In the genomic region with DNA sequence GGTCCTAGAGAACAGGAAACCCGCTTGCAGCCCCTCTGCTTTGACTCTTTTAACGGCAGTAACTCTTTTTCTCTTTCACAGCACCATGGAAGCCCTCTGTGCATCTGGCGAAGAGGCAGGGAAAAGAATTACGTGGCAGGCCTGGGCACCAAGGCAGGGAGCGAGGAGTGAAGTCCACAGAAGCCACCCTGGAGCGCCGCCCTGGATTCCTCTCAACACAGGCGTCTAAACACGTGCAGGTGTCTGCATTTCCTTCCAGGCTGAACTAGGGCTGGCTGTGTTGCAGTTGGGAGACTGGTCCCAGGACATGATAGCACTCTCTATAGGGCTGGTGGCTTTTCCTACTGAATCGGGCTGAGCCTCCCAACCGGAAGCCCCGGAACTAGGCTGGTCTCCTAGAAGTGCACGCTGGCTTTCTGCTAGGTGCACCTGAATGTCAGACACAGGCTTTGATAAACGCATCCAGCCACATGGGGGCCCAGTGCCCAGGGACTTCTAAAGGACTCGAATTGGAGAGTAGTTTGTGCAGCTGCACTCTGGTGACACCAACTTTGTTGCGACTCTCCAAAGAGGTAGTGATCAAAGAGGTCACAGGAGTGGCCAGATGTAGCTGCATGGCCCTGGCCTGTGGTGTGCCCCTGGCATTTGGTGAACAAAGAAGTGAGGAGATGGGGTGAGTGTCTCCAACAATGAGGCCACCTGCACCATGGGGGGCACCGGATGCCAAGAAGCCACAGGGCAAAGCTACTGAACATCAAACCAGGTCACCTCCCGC, we compare ENCODE assay signal across 28 cellular contexts. TPM values are rescaled to one million over a fixed set of nuclear protein-coding genes. Genes with fewer than 3 reads are reported as not detected.
DNase-seq lines count a peak whose midpoint lies in the region; ATAC-seq, FAIRE-seq and TF ChIP-seq lines count a peak whose summit lies in the region.
"Had no signal": no experiment of that assay in that cellular context is flagged by ENCODE, and none has a peak within 500 bp of the region (broad histone marks: within the 10 kb centered on the region; RNA-seq: fewer than 3 reads in every experiment).

No MANE protein-coding gene starts in this region.

- H3K27ac ChIP-seq in KOPT-K1 (ENCODE audit: low read depth, low read length, poor library complexity, severe bottlenecking), result peak overlapping the region; percentile 99
- H3K27ac ChIP-seq in K562 (ENCODE audit: extremely low read depth, low read depth, low read length), result no peak overlapping the region
- H3K27ac ChIP-seq in sigmoid colon, result no peak overlapping the region
- no peak overlapping the region for H3K27ac ChIP-seq in spleen
- H3K27ac ChIP-seq: left ventricle myocardium inferior, tibial artery had no signal

- TF ChIP-seq CTCF in K562 (IDR thresholded peaks at IDR 0.05 in 2 of 3, conservative IDR thresholded peaks at IDR 0.05 in 1 of 3; ENCODE audit: insufficient read depth in 2 of 3, low read depth in 1 of 3, low read length in 3 of 3) (peak in 1 of 3 experiments; percentile 15; a peak in 1 of 6 replicates), sigmoid colon (IDR thresholded peaks at IDR 0.05) (no peak), spleen (IDR thresholded peaks at IDR 0.05 in 8 of 11, conservative IDR thresholded peaks at IDR 0.05 in 3 of 11) (no peak)

- H3K9me3 ChIP-seq in KOPT-K1 (ENCODE audit: insufficient read depth, low read length, poor library complexity, severe bottlenecking) (no peaks in the 10 kb centered on the region), K562 (replicated peaks; ENCODE audit: control insufficient read depth, insufficient read depth, low read depth, low read length) (no peaks in the 10 kb centered on the region), sigmoid colon (no peaks in the 10 kb centered on the region), spleen (no peaks in the 10 kb centered on the region)
- H3K9me3 ChIP-seq: left ventricle myocardium inferior, tibial artery had no signal

- in situ Hi-C loops in K562 (cut with MboI), result no loop called here

- TF ChIP-seq EP300 in K562 (IDR thresholded peaks at IDR 0.05; ENCODE audit: low read length) (no peak), sigmoid colon (IDR thresholded peaks at IDR 0.05) (no peak)

- intact Hi-C loops in K562 (cut with micrococcal nuclease) (no loop called here), sigmoid colon (cut with DNase I) (no loop called here), spleen (cut with DNase I; ENCODE audit: low total_unique reads) (no loop called here)

- POLR2A ChIA-PET in K562 (lab: Yijun Ruan, JAX), result no interaction called here

- BruUV-seq in K562 (replicated peaks; lab: Mats Ljungman, UMichigan), result no TSS peak

- FAIRE-seq in K562 (lab: Jason Lieb, UNC), result no peak
- FAIRE-seq: GM12891, TTC549 had no signal

- H3K4me2 ChIP-seq in K562 (ENCODE audit: insufficient read depth, low read length), result no peak overlapping the region

- peak; percentile 6 for DNase-seq in NCI-H82 (lab: John Stamatoyannopoulos, UW)
- DNase-seq in NCI-H82 treated with DMSO at 0.1 percent for 48 hours (lab: John Stamatoyannopoulos, UW; ENCODE audit: unreplicated experiment), result no peak
- no peak for DNase-seq in K562 (ENCODE audit: extremely low read depth in 1 of 4, low spot score in 3 of 4)
- DNase-seq in sigmoid colon, result peak; percentile 35
- no peak for DNase-seq in spleen
- DNase-seq in NCI-H187 treated with DMSO at 0.1 percent for 48 hours (lab: John Stamatoyannopoulos, UW), result no peak
- DNase-seq: activated CD8-positive, alpha-beta memory T cell treated with anti-CD3 and anti-CD28 coated beads, Interleukin-2, amount 10 ng/mL, durations not matched to agents 7 days and 5 days; AML-193; cerebellar nuclear complex; erythroblast; foreskin fibroblast; left ventricle myocardium inferior; midbrain; NCI-H1092 treated with DMSO at 0.1 percent for 48 hours; NCI-H2107; NCI-H524 treated with DMSO at 0.1 percent for 48 hours; OCI-M1; posterior cingulate gyrus; SIG-M5; stimulated activated naive CD4-positive, alpha-beta T cell treated with Interleukin-2 at 50 U/mL for 16 hours; T-cell had no signal

- H3K36me3 ChIP-seq in KOPT-K1 (ENCODE audit: insufficient read depth, low read length) (no peaks in the 10 kb centered on the region), K562 (ENCODE audit: control insufficient read depth, insufficient read depth, low read length) (no peaks in the 10 kb centered on the region), sigmoid colon (no peaks in the 10 kb centered on the region), spleen (peaks cover 0 to 3% (median 0%) of the 10 kb centered on the region in 6 donors)
- H3K36me3 ChIP-seq: left ventricle myocardium inferior had no signal

- H3K9me1 ChIP-seq in K562 (ENCODE audit: control insufficient read depth, insufficient read depth, low read length), result no peaks in the 10 kb centered on the region

- peaks cover 6% of the 10 kb centered on the region; the same call in 1 of the 2 replicates for H4K20me1 ChIP-seq in K562 (replicated peaks; ENCODE audit: control insufficient read depth, insufficient read depth, low read length)

- CTCF ChIA-PET in K562 (lab: Yijun Ruan, JAX; ENCODE audit: low intra/inter-chr PET ratio), result no interaction called here

- H3K4me1 ChIP-seq in K562 (replicated peaks in 1 of 2; ENCODE audit: control insufficient read depth in 2 of 2, insufficient read depth in 2 of 2, low read length in 2 of 2) (no peaks in the 10 kb centered on the region; a peak in 1 of 5 replicates), sigmoid colon (no peaks in the 10 kb centered on the region), spleen (no peaks in the 10 kb centered on the region)
- H3K4me1 ChIP-seq: left ventricle myocardium inferior, tibial artery had no signal

- H3K9ac ChIP-seq in K562 (ENCODE audit: insufficient read depth in 1 of 2, low read depth in 2 of 2, low read length in 2 of 2), result no peak overlapping the region

- TF ChIP-seq POLR2A in K562 (conservative IDR thresholded peaks at IDR 0.05), result no peak
- TF ChIP-seq POLR2A in sigmoid colon (IDR thresholded peaks at IDR 0.05), result no peak
- no peak for TF ChIP-seq POLR2A in spleen (IDR thresholded peaks at IDR 0.05)

- H2AFZ ChIP-seq in K562 (ENCODE audit: low read depth, low read length), result no peak overlapping the region

- ATAC-seq in K562 (peak; percentile 62), GM19351 (IDR thresholded peaks at IDR 0.05; ENCODE audit: unreplicated experiment) (no peak)
- ATAC-seq: activated CD8-positive, alpha-beta memory T cell treated with anti-CD3 and anti-CD28 coated beads, Interleukin-2, amount 10 ng/mL, durations not matched to agents 7 days and 5 days; T-cell had no signal

- WGBS in K562 (ENCODE audit: insufficient coverage, low coverage, missing lambda C conversion rate), result 4% methylated on average over 18 of the region's 18 CpGs
- WGBS in sigmoid colon, 2 donors, result 42 to 70% methylated on average over 18 of the region's 18 CpGs
- WGBS in spleen, 5 donors, result 72 to 85% (median 76%) methylated on average over 17 to 18 of the region's 18 CpGs

- H3K4me3 ChIP-seq in K562 (no peak overlapping the region), sigmoid colon (no peak overlapping the region), spleen (no peak overlapping the region)
- H3K4me3 ChIP-seq: left ventricle myocardium inferior, tibial artery had no signal

- H3K27me3 ChIP-seq in K562 (ENCODE audit: control insufficient read depth in 2 of 2, insufficient read depth in 2 of 2, low read length in 2 of 2) (peaks cover 55 to 68% of the 10 kb centered on the region in 2 experiments), sigmoid colon (no peaks in the 10 kb centered on the region), spleen (replicated peaks in 1 of 7) (peaks cover 0 to 15% (median 0%) of the 10 kb centered on the region in 7 donors)

- H3K79me2 ChIP-seq in K562 (ENCODE audit: control insufficient read depth, insufficient read depth, low read length), result no peaks in the 10 kb centered on the region

- TF ChIP-seq RAD21 in K562 (CRISPR knock-in tag; conservative IDR thresholded peaks at IDR 0.05 in 1 of 2, IDR thresholded peaks at IDR 0.05 in 1 of 2), result no peak

RNA-seq across cellular contexts. Expression of a gene that starts 54.5 kb away (rescaled TPM):
- not detected in 2 replicates for total RNA-seq in K562 (2011; cell fraction: chromatin; rRNA removed; ENCODE audit: low replicate concordance)
- not detected in 2 replicates for total RNA-seq in K562 (2011; cell fraction: nucleolus; rRNA removed)
- 0.22 TPM in 1 of 2 replicates, not detected in the other for total RNA-seq in K562 (2011; cell fraction: nucleoplasm; rRNA removed)
- not detected in 2 replicates for total RNA-seq in K562 (2014; rRNA removed)
- total RNA-seq in K562 (2014; rRNA removed; fragmentation: Illumina TruSeq; extraction: Trizol), result not detected in 2 replicates
- not detected in 2 replicates for total RNA-seq in K562 (2015; rRNA removed; fragmentation: Illumina TruSeq; extraction: Trizol)
- total RNA-seq in K562 (2021), result not detected in 2 replicates
- 0.03 TPM in 1 of 2 replicates, not detected in the other for polyA plus RNA-seq in K562 (2011; rRNA removed)
- polyA plus RNA-seq in K562 (2011; cell fraction: cytosol; rRNA removed), result not detected in 2 replicates
- polyA plus RNA-seq in K562 (2011; cell fraction: nucleus; rRNA removed), result 0.06 and 0.09 TPM in 2 replicates
- 0.05 and 0.36 TPM in 2 replicates for polyA plus RNA-seq in K562 (2012)
- not detected in 2 replicates for polyA plus RNA-seq in K562 (2014; fragmentation: Illumina TruSeq; extraction: Trizol)
- polyA plus RNA-seq in K562 (2014; fragmentation: Nextera tagmentation; extraction: Ambion mirVana), result under 1 TPM; 0.06 to 0.37 TPM
- polyA plus RNA-seq in K562 (2014; rRNA removed), result not detected in 2 replicates
- polyA minus RNA-seq in K562 (2011; rRNA and poly(A)+ RNA removed), result 0.09 TPM in 1 of 2 replicates, not detected in the other
- not detected in 2 replicates for polyA minus RNA-seq in K562 (2011; cell fraction: cytosol; rRNA and poly(A)+ RNA removed)
- 0.22 and 0.27 TPM in 2 replicates for polyA minus RNA-seq in K562 (2011; cell fraction: nucleus; rRNA and poly(A)+ RNA removed)
- total RNA-seq in sigmoid colon, result 1 to 10 TPM in 1 of 4 donors, under 1 TPM in 2, not detected in 1; 0.36 to 1.2 (median 0.81) TPM
- under 1 TPM in 1 of 3 donors, not detected in 2; 0.25 TPM for polyA plus RNA-seq in sigmoid colon
- total RNA-seq in spleen, result 1 to 10 TPM in 1 of 7 donors, under 1 TPM in 6; 0.51 to 1.8 (median 0.92) TPM
- polyA plus RNA-seq in spleen, result 1 to 10 TPM in 2 of 3 donors, under 1 TPM in 1; 0.22 to 1.8 (median 1.0) TPM
- total RNA-seq: activated T-helper 1 cell treated with anti-CD3 and anti-CD28 coated beads, Interleukin-12 subunit alpha, Interleukin-12 subunit beta, Interleukin-2, Interleukin-4 antibody, amounts not matched to agents 30 ng/mL and 10 ng/mL and 1 ng/mL, durations not matched to agents 14 hours and 24 hours and 36 hours; LHCN-M2; T-cell had no signal

RNA-seq across cellular contexts. Expression of a gene that starts 55.1 kb away (rescaled TPM):
- 0.33 and 0.46 TPM in 2 replicates for total RNA-seq in K562 (2011; cell fraction: chromatin; rRNA removed; ENCODE audit: low replicate concordance)
- 0.17 and 0.26 TPM in 2 replicates for total RNA-seq in K562 (2011; cell fraction: nucleolus; rRNA removed)
- 0.37 and 0.69 TPM in 2 replicates for total RNA-seq in K562 (2011; cell fraction: nucleoplasm; rRNA removed)
- total RNA-seq in K562 (2014; rRNA removed) (0.36 and 0.41 TPM in 2 replicates), K562 (2014; rRNA removed; fragmentation: Illumina TruSeq; extraction: Trizol) (0.33 and 0.54 TPM in 2 replicates), K562 (2015; rRNA removed; fragmentation: Illumina TruSeq; extraction: Trizol) (0.22 and 0.30 TPM in 2 replicates), K562 (2021) (0.38 and 0.40 TPM in 2 replicates), sigmoid colon (10 to 100 TPM in 3 of 4 donors, 1 to 10 TPM in 1; 4.3 to 14.0 (median 11.7) TPM), spleen (1 to 10 TPM; 1.1 to 5.6 (median 2.5) TPM)
- polyA plus RNA-seq in K562 (2011; rRNA removed) (0.45 and 0.61 TPM in 2 replicates), K562 (2014; fragmentation: Illumina TruSeq; extraction: Trizol) (0.51 and 0.75 TPM in 2 replicates), K562 (2014; fragmentation: Nextera tagmentation; extraction: Ambion mirVana) (under 1 TPM; 0.06 to 0.17 TPM), K562 (2014; rRNA removed) (0.41 and 0.71 TPM in 2 replicates), sigmoid colon (1 to 10 TPM in 2 of 3 donors, under 1 TPM in 1; 0.69 to 2.1 (median 1.2) TPM), spleen (1 to 10 TPM; 1.7 to 3.5 (median 3.0) TPM)
- polyA plus RNA-seq in K562 (2011; cell fraction: cytosol; rRNA removed), result 0.53 and 0.70 TPM in 2 replicates
- 0.38 and 0.73 TPM in 2 replicates for polyA plus RNA-seq in K562 (2011; cell fraction: nucleus; rRNA removed)
- 0.48 and 1.8 TPM in 2 replicates for polyA plus RNA-seq in K562 (2012)
- polyA minus RNA-seq in K562 (2011; rRNA and poly(A)+ RNA removed), result 0.15 and 0.25 TPM in 2 replicates
- 0.57 TPM in 1 of 2 replicates, not detected in the other for polyA minus RNA-seq in K562 (2011; cell fraction: cytosol; rRNA and poly(A)+ RNA removed)
- 0.13 and 0.22 TPM in 2 replicates for polyA minus RNA-seq in K562 (2011; cell fraction: nucleus; rRNA and poly(A)+ RNA removed)

Comparison
In these comparisons a context has a peak if more than half of its experiments do, and no peak if none do; other contexts are left out.
1. DNase-seq: peak in NCI-H82 (single experiment) and sigmoid colon (single experiment); none in NCI-H82 treated with DMSO at 0.1 percent for 48 hours (single experiment), K562 (0 of 4), spleen (single experiment) and NCI-H187 treated with DMSO at 0.1 percent for 48 hours (single experiment).